ENCODE assay signal across 36 cellular contexts in genomic region chrX:78710146-78710545, GRCh38.
A peak's percentile ranks its signal among the peaks of the same experiment; 100 is the strongest.
DNase-seq lines count a peak whose midpoint lies in the region; ATAC-seq, FAIRE-seq and TF ChIP-seq lines count a peak whose summit lies in the region.
"Had no signal": no experiment of that assay in that cellular context is flagged by ENCODE, and none has a peak within 500 bp of the region (broad histone marks: within the 10 kb centered on the region; RNA-seq: fewer than 3 reads in every experiment).

No MANE protein-coding gene starts in this region.

- ATAC-seq in HG02938 (IDR thresholded peaks at IDR 0.05; ENCODE audit: unreplicated experiment), result no peak
- no peak for ATAC-seq in GM21717 (IDR thresholded peaks at IDR 0.05; ENCODE audit: unreplicated experiment)
- ATAC-seq: activated CD8-positive, alpha-beta T cell treated with anti-CD3 and anti-CD28 coated beads, Interleukin-2, amount 10 ng/mL, durations not matched to agents 7 days and 5 days; effector memory CD8-positive, alpha-beta T cell; gastrocnemius medialis; lower lobe of right lung; mucosa of descending colon; natural killer cell treated with Interleukin-12 subunit alpha and Interleukin-12 subunit beta and Interleukin-15 and Interleukin-18, amount 100 ng/mL, for 72 hours; T-cell had no signal

- in situ Hi-C loops in astrocyte of the spinal cord (cut with HindIII; ENCODE audit: low sequenced_read_pairs), result no loop called here

- FAIRE-seq in HTR-8/SVneo (lab: Jason Lieb, UNC), result no peak
- FAIRE-seq: H54, RCC 7860 had no signal

- H3K4me3 ChIP-seq in astrocyte of the spinal cord (ENCODE audit: low read depth, low read length), result no peak overlapping the region
- H3K4me3 ChIP-seq: BLaER1, cardiac muscle cell, colonic mucosa, gastrocnemius medialis, hepatocyte, lower lobe of right lung, mucosa of descending colon, sigmoid colon, SJCRH30, tibial artery, vagina had no signal

- peak; percentile 36 for DNase-seq in EL
- peak; percentile 17 for DNase-seq in HTR-8/SVneo (ENCODE audit: insufficient read length, low spot score)
- DNase-seq in astrocyte of the spinal cord (ENCODE audit: low read depth, low spot score), result peak; percentile 27
- peak; percentile 22 for DNase-seq in kidney glomerular epithelial cell (lab: John Stamatoyannopoulos, UW)
- no peak for DNase-seq in NCI-H1092 (lab: John Stamatoyannopoulos, UW)
- DNase-seq in stimulated activated CD4-positive, alpha-beta T cell treated with anti-CD3 and anti-CD28 coated beads, Interleukin-2, amount 100 ng/mL, for 24 hours, result no peak
- DNase-seq: activated CD4-positive, alpha-beta T cell treated with anti-CD3 and anti-CD28 coated beads for 4 hours; activated CD8-positive, alpha-beta T cell treated with anti-CD3 and anti-CD28 coated beads, Interleukin-2, amount 10 ng/mL, durations not matched to agents 7 days and 5 days; activated naive CD4-positive, alpha-beta T cell treated with anti-CD3 and anti-CD28 coated beads, Interleukin-2, amount 10 ng/mL, durations not matched to agents 7 days and 5 days; amygdala; colonic mucosa; DMS153; effector memory CD8-positive, alpha-beta T cell; erythroblast; gastrocnemius medialis; lower lobe of right lung; mucosa of descending colon; NCI-H1092 treated with DMSO at 0.1 percent for 48 hours; NCI-H187; NCI-H82; occipital lobe; sigmoid colon; SJCRH30; stimulated activated CD4-positive, alpha-beta T cell treated with anti-CD3 and anti-CD28 coated beads, Interleukin-4, amount 100 ng/mL, for 24 hours; T-cell; tibial artery; WERI-Rb-1 had no signal

- TF ChIP-seq CTCF in astrocyte of the spinal cord (IDR thresholded peaks at IDR 0.05; ENCODE audit: low read depth, low read length), result no peak

Comparison
In these comparisons a context has a peak if more than half of its experiments do, and no peak if none do; other contexts are left out.
1. DNase-seq: peak in EL (single experiment), HTR-8/SVneo (single experiment), astrocyte of the spinal cord (single experiment) and kidney glomerular epithelial cell (single experiment); none in NCI-H1092 (single experiment) and stimulated activated CD4-positive, alpha-beta T cell treated with anti-CD3 and anti-CD28 coated beads, Interleukin-2, amount 100 ng/mL, for 24 hours (0 of 2).